In genomic region chr16:48247311-48247710, GRCh38 we compare ENCODE assay signal across 15 cellular contexts. TPM values are rescaled to one million over a fixed set of nuclear protein-coding genes. Genes with fewer than 3 reads are reported as not detected.
DNase-seq lines count a peak whose midpoint lies in the region; ATAC-seq and TF ChIP-seq lines count a peak whose summit lies in the region.
"Had no signal": no experiment of that assay in that cellular context is flagged by ENCODE, and none has a peak within 500 bp of the region (broad histone marks: within the 10 kb centered on the region; RNA-seq: fewer than 3 reads in every experiment).

Gene ABCC11 (minus strand): TSS chr16:48247539. CDS start chr16:48231921, 15,618 bp downstream.

- TF ChIP-seq CTCF in SK-N-SH (IDR thresholded peaks at IDR 0.05) (no peak), activated B cell treated with CpG ODN at 0.5 μM for 24 hours (IDR thresholded peaks at IDR 0.05) (no peak), hepatocyte (IDR thresholded peaks at IDR 0.05; ENCODE audit: poor library complexity) (no peak)

- H3K4me1 Mint-ChIP-seq in activated B cell treated with CpG ODN at 0.5 μM for 24 hours = peaks cover 39% of the 10 kb centered on the region

- intact Hi-C loops in activated B cell treated with CpG ODN at 0.5 μM for 24 hours (cut with micrococcal nuclease) = loop anchor here (10.0 kb wide), 1 partner anchor 297 kb away; no protein-coding TSS in a partner anchor

- CTCF ChIA-PET in SK-N-SH (lab: Yijun Ruan, JAX) (no interaction called here), activated B cell treated with CpG ODN at 0.5 μM for 24 hours (lab: Charles Lee) (no interaction called here)

- H3K27ac Mint-ChIP-seq in activated B cell treated with CpG ODN at 0.5 μM for 24 hours = no peak within 1 kb of the TSS

- no peak for TF ChIP-seq EP300 in SK-N-SH (IDR thresholded peaks at IDR 0.05; ENCODE audit: borderline replicate concordance in 1 of 2, low read depth in 1 of 2, low read length in 1 of 2)

- H3K4me1 ChIP-seq in SK-N-SH (ENCODE audit: control insufficient read depth in 1 of 2, insufficient read depth in 2 of 2, low read depth in 1 of 2, low read length in 1 of 2) (peaks cover 6 to 10% of the 10 kb centered on the region in 2 experiments; a peak in 3 of 4 replicates), hepatocyte (ENCODE audit: insufficient read depth) (peaks cover 20% of the 10 kb centered on the region), skeletal muscle tissue (ENCODE audit: control insufficient read depth in 3 of 3, insufficient read depth in 3 of 3, low read length in 3 of 3) (peaks cover 20 to 28% (median 27%) of the 10 kb centered on the region in 3 donors)

- H3K79me2 ChIP-seq in SK-N-SH (ENCODE audit: insufficient read depth) (peaks cover 80% of the 10 kb centered on the region), hepatocyte (peaks cover 80% of the 10 kb centered on the region)

- no peaks in the 10 kb centered on the region for H3K27me3 ChIP-seq in SK-N-SH (ENCODE audit: insufficient read depth)
- no peaks in the 10 kb centered on the region for H3K27me3 ChIP-seq in hepatocyte
- no peaks in the 10 kb centered on the region for H3K27me3 ChIP-seq in skeletal muscle tissue (ENCODE audit: control insufficient read depth in 3 of 3, insufficient read depth in 3 of 3, low read length in 3 of 3)
- H3K27me3 ChIP-seq: heart left ventricle, testis had no signal

- H3K27me3 Mint-ChIP-seq in activated B cell treated with CpG ODN at 0.5 μM for 24 hours = no peaks in the 10 kb centered on the region

- H3K9me3 Mint-ChIP-seq in activated B cell treated with CpG ODN at 0.5 μM for 24 hours = no peaks in the 10 kb centered on the region

- H2AFZ ChIP-seq in SK-N-SH (ENCODE audit: low read depth) = no peak within 1 kb of the TSS
- no peak within 1 kb of the TSS for H2AFZ ChIP-seq in hepatocyte

- H3K36me3 Mint-ChIP-seq in activated B cell treated with CpG ODN at 0.5 μM for 24 hours (ENCODE audit: low read depth) = peaks cover 10% of the 10 kb centered on the region

- H3K9me3 ChIP-seq in SK-N-SH (no peaks in the 10 kb centered on the region), hepatocyte (ENCODE audit: low read depth) (no peaks in the 10 kb centered on the region), skeletal muscle tissue (ENCODE audit: control insufficient read depth in 3 of 3, low read length in 3 of 3) (no peaks in the 10 kb centered on the region)
- H3K9me3 ChIP-seq: heart left ventricle, testis had no signal

- H3K9me2 ChIP-seq in SK-N-SH = no peaks in the 10 kb centered on the region
- no peaks in the 10 kb centered on the region for H3K9me2 ChIP-seq in hepatocyte (replicated peaks; ENCODE audit: insufficient read depth)

- ATAC-seq in SK-N-SH treated with all-trans-retinoic acid at 6 μM for 48 hours = no peak
- ATAC-seq in activated B cell treated with CpG ODN at 0.5 μM for 24 hours (ENCODE audit: low read depth) = no peak
- ATAC-seq: heart left ventricle, right cardiac atrium had no signal

- 67% methylated on average over 4 of the region's 4 CpGs for WGBS in SK-N-SH (ENCODE audit: low lambda C conversion rate)
- WGBS in hepatocyte (ENCODE audit: low lambda C conversion rate, missing lambda C conversion rate) = 65% methylated on average over 4 of the region's 4 CpGs

- POLR2A ChIA-PET in SK-N-SH (lab: Yijun Ruan, JAX) (no interaction called here), activated B cell treated with CpG ODN at 0.5 μM for 24 hours (lab: Charles Lee) (interaction anchor here (0.5 kb wide), 1 partner anchor 1588 kb away, joined by 3 read pairs; no protein-coding TSS in a partner anchor)

- H4K20me1 ChIP-seq in SK-N-SH (ENCODE audit: insufficient read depth) (peaks cover 26% of the 10 kb centered on the region; the same call in 1 of the 2 replicates), hepatocyte (ENCODE audit: insufficient read depth, poor library complexity, severe bottlenecking) (peaks cover 53% of the 10 kb centered on the region)

- H3K4me3 ChIP-seq in SK-N-SH (ENCODE audit: low read depth in 2 of 2, low read length in 1 of 2) = no peak within 1 kb of the TSS; a peak in 1 of 4 replicates
- no peak within 1 kb of the TSS for H3K4me3 ChIP-seq in hepatocyte
- H3K4me3 ChIP-seq in skeletal muscle tissue (ENCODE audit: low read length in 3 of 3) = peak within 1 kb of the TSS in 1 of 3 donors; percentile 51
- H3K4me3 ChIP-seq: testis had no signal

- TF ChIP-seq RAD21 in SK-N-SH (IDR thresholded peaks at IDR 0.05; ENCODE audit: low read length) = no peak

- H3K4me2 ChIP-seq in SK-N-SH = peak within 1 kb of the TSS; percentile 87; the same call in 1 of the 2 replicates
- H3K4me2 ChIP-seq in hepatocyte = peak within 1 kb of the TSS; percentile 88

- DNase-seq in SK-N-SH (no peak), activated B cell treated with CpG ODN at 0.5 μM for 24 hours (no peak), hepatocyte (ENCODE audit: low spot score) (no peak), RPMI8226 (no peak), inferior parietal cortex (ENCODE audit: extremely low spot score) (no peak), anterior cingulate cortex (lab: John Stamatoyannopoulos, UW) (no peak)
- DNase-seq: heart left ventricle, mesendoderm, NCI-H226, OCI-M1, right cardiac atrium, testis had no signal

- peaks cover 0 to 3% of the 10 kb centered on the region in 2 experiments for H3K36me3 ChIP-seq in SK-N-SH (replicated peaks in 1 of 2; ENCODE audit: control insufficient read depth in 1 of 2, insufficient read depth in 2 of 2, low read length in 1 of 2)
- no peaks in the 10 kb centered on the region for H3K36me3 ChIP-seq in hepatocyte (replicated peaks; ENCODE audit: insufficient read depth, low read depth)
- peaks cover 0 to 4% (median 0%) of the 10 kb centered on the region in 3 donors for H3K36me3 ChIP-seq in skeletal muscle tissue (ENCODE audit: control insufficient read depth in 3 of 3, insufficient read depth in 3 of 3, low read length in 3 of 3)

- no peaks in the 10 kb centered on the region for H3F3A ChIP-seq in SK-N-SH (replicated peaks; ENCODE audit: insufficient read depth)

- H3K9ac ChIP-seq in SK-N-SH = no peak within 1 kb of the TSS
- H3K9ac ChIP-seq in skeletal muscle tissue (ENCODE audit: low read depth in 1 of 3, low read length in 3 of 3) = peak within 1 kb of the TSS in 2 of 3 donors; percentile 1 to 57

- H3K27ac ChIP-seq in SK-N-SH (ENCODE audit: low read depth in 2 of 2, low read length in 1 of 2) = no peak within 1 kb of the TSS
- H3K27ac ChIP-seq in hepatocyte = no peak within 1 kb of the TSS
- no peak within 1 kb of the TSS for H3K27ac ChIP-seq in skeletal muscle tissue (ENCODE audit: low read depth, low read length)
- H3K27ac ChIP-seq: heart left ventricle, testis had no signal

- peak within 1 kb of the TSS; percentile 12 for H3K4me3 Mint-ChIP-seq in activated B cell treated with CpG ODN at 0.5 μM for 24 hours

TF ChIP-seq in SK-N-SH, 30 proteins besides CTCF, POLR2A, EP300 and RAD21:
- TF ChIP-seq MEF2A (IDR thresholded peaks at IDR 0.05; ENCODE audit: borderline replicate concordance, low read depth) (no peak), ELF1 (IDR thresholded peaks at IDR 0.05) (no peak), IRF3 (IDR thresholded peaks at IDR 0.05; ENCODE audit: low read depth, low read length) (no peak), USF2 (IDR thresholded peaks at IDR 0.05; ENCODE audit: borderline replicate concordance, low read depth, low read length) (no peak), FOSL2 (IDR thresholded peaks at IDR 0.05; ENCODE audit: borderline replicate concordance, low read depth) (no peak)

TF ChIP-seq in SK-N-SH treated with all-trans-retinoic acid at 6 μM for 48 hours, 23 proteins besides CTCF, POLR2A, EP300 and RAD21 (continues in another document):
- TF ChIP-seq PPARA (CRISPR knock-in tag; IDR thresholded peaks at IDR 0.05; ENCODE audit: borderline replicate concordance) (no peak), BACH2 (CRISPR knock-in tag; IDR thresholded peaks at IDR 0.05; ENCODE audit: borderline replicate concordance) (no peak), CSRNP3 (CRISPR knock-in tag; IDR thresholded peaks at IDR 0.05) (no peak), GLIS3 (CRISPR knock-in tag; IDR thresholded peaks at IDR 0.05) (no peak), ZNF70 (CRISPR knock-in tag; IDR thresholded peaks at IDR 0.05) (no peak), TCF4 (CRISPR knock-in tag; IDR thresholded peaks at IDR 0.05; ENCODE audit: borderline replicate concordance) (no peak), TOX (CRISPR knock-in tag; IDR thresholded peaks at IDR 0.05; ENCODE audit: borderline replicate concordance) (no peak), ARNTL (CRISPR knock-in tag; IDR thresholded peaks at IDR 0.05; ENCODE audit: borderline replicate concordance, low read depth) (no peak), ZFP3 (CRISPR knock-in tag; IDR thresholded peaks at IDR 0.05) (no peak), ZC3H10 (CRISPR knock-in tag; IDR thresholded peaks at IDR 0.05) (no peak), ZNF8 (CRISPR knock-in tag; IDR thresholded peaks at IDR 0.05) (no peak), OSR1 (CRISPR knock-in tag; IDR thresholded peaks at IDR 0.05) (no peak), ESRRG (CRISPR knock-in tag; IDR thresholded peaks at IDR 0.05) (no peak)

RNA-seq across cellular contexts. Expression of gene ABCC11, which starts in this region (rescaled TPM):
- polyA plus RNA-seq in SK-N-SH (2012; rRNA removed) (0.07 and 0.16 TPM in 2 replicates), hepatocyte (0.27 and 0.50 TPM in 2 replicates)
- 0.05 and 0.14 TPM in 2 replicates for polyA plus RNA-seq in SK-N-SH (2012; cell fraction: cytosol; rRNA removed)
- polyA plus RNA-seq in SK-N-SH (2012; cell fraction: nucleus; rRNA removed) = 0.08 and 0.11 TPM in 2 replicates
- total RNA-seq in activated B cell treated with CpG ODN at 0.5 μM for 24 hours (not detected in 2 replicates), hepatocyte (0.88 and 2.0 TPM in 2 replicates), skeletal muscle tissue (not detected)
- total RNA-seq: A172 had no signal
